1 cellular context compared by ENCODE assay signal in the genomic region with DNA sequence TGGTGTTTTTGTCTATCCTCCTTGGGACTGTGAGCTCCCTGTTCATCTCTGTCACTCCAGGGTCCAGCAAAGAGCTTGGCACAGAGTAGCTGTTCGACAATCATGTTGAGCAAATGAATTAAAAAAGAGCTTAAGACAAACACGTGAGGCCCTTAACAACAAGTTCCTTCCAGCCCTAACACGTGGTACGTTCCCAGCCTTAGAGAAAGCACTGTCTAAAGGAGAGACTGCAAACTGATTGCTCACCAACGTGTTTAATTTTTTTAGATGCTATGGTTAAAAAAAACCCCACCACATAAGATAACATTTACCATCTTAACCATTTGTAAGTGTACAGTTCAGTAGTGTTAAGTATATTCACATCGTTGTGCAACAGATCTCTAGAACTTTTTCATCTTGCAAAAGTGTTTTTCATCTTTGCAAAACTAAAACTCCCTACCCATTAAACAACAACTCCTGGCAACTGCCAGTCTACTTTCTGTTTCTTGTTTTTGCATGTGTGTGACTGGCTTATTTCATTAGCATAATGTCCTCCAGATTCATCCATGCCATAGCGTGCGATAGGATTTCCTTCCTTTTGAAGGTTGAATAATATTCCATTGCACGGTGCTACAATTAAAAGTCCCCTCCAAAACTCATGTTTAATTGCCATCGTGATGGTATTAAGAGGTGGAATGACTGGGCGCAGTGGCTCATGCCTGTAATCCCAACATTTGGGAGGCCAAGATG.
TF ChIP-seq lines count a peak whose summit lies in the region.

No MANE protein-coding gene starts in this region.

TF ChIP-seq in K562, 482 proteins besides CTCF, POLR2A, EP300 and RAD21 (continued from another document):
- no peak for TF ChIP-seq REST (CRISPR knock-in tag; IDR thresholded peaks at IDR 0.05; ENCODE audit: low read depth)
TF ChIP-seq in K562: peak in this region for 2.
